In genomic region chr2:152075427-152076050, GRCh38 we compare ENCODE assay signal across 17 cellular contexts. TPM values are rescaled to one million over a fixed set of nuclear protein-coding genes. Genes with fewer than 3 reads are reported as not detected.
A peak's percentile ranks its signal among the peaks of the same experiment; 100 is the strongest.
DNase-seq lines count a peak whose midpoint lies in the region; ATAC-seq and TF ChIP-seq lines count a peak whose summit lies in the region.
"Had no signal": no experiment of that assay in that cellular context is flagged by ENCODE, and none has a peak within 500 bp of the region (broad histone marks: within the 10 kb centered on the region; RNA-seq: fewer than 3 reads in every experiment).

No MANE protein-coding gene starts in this region.

- DNase-seq in stimulated activated naive CD8-positive, alpha-beta T cell treated with anti-CD3 and anti-CD28 coated beads, Interleukin-15, amount 100 ng/mL, for 72 hours = no peak
- no peak for DNase-seq in stimulated activated naive CD8-positive, alpha-beta T cell treated with anti-CD3 and anti-CD28 coated beads, Interleukin-15, Interleukin-2, amounts not matched to agents 100 U/mL and 50 U/mL, for 24 hours
- DNase-seq in left cardiac atrium (no peak), retinal pigment epithelial cell (ENCODE audit: low read depth) (peak; percentile 52), RPMI8226 (no peak), germinal center (ENCODE audit: low spot score) (no peak), anterior cingulate cortex (lab: John Stamatoyannopoulos, UW) (no peak)
- DNase-seq in activated CD8-positive, alpha-beta memory T cell treated with anti-CD3 and anti-CD28 coated beads, Interleukin-2, amount 50 U/mL, for 48 hours = no peak
- DNase-seq: CD4-positive, CD25-positive, alpha-beta regulatory T cell; DMS79; GM23248; MV-4-11; NCI-H1417; NCI-H1930; NCI-H748 treated with DMSO at 0.1 percent for 48 hours; PC-3 had no signal

- H3K9me3 Mint-ChIP-seq in stimulated activated naive CD8-positive, alpha-beta T cell treated with anti-CD3 and anti-CD28 coated beads, Interleukin-15, amount 100 ng/mL, for 72 hours = peaks cover 0 to 10% of the 10 kb centered on the region in 2 donors

- no peaks in the 10 kb centered on the region for H3K4me1 Mint-ChIP-seq in stimulated activated naive CD8-positive, alpha-beta T cell treated with anti-CD3 and anti-CD28 coated beads, Interleukin-15, amount 100 ng/mL, for 72 hours
- H3K4me1 Mint-ChIP-seq: CD4-positive, CD25-positive, alpha-beta regulatory T cell had no signal

- H3K27me3 Mint-ChIP-seq in stimulated activated naive CD8-positive, alpha-beta T cell treated with anti-CD3 and anti-CD28 coated beads, Interleukin-15, amount 100 ng/mL, for 72 hours = no peaks in the 10 kb centered on the region

- TF ChIP-seq CTCF in retinal pigment epithelial cell (conservative IDR thresholded peaks at IDR 0.05; ENCODE audit: low read depth, low read length) = no peak

- no peak overlapping the region for H3K4me3 ChIP-seq in retinal pigment epithelial cell (ENCODE audit: low read length)
- H3K4me3 ChIP-seq: GM23248, SK-N-MC had no signal

- no peak overlapping the region for H3K4me3 Mint-ChIP-seq in stimulated activated naive CD8-positive, alpha-beta T cell treated with anti-CD3 and anti-CD28 coated beads, Interleukin-15, amount 100 ng/mL, for 72 hours
- H3K4me3 Mint-ChIP-seq: CD4-positive, CD25-positive, alpha-beta regulatory T cell had no signal

- ATAC-seq in stimulated activated naive CD8-positive, alpha-beta T cell treated with anti-CD3 and anti-CD28 coated beads, Interleukin-15, amount 100 ng/mL, for 72 hours = peak; percentile 15
- no peak for ATAC-seq in stimulated activated naive CD8-positive, alpha-beta T cell treated with anti-CD3 and anti-CD28 coated beads, Interleukin-15, Interleukin-2, amounts not matched to agents 100 U/mL and 50 U/mL, for 24 hours
- peak; percentile 38 to 64 for ATAC-seq in left cardiac atrium
- ATAC-seq: PC-3 had no signal

- intact Hi-C loops in left cardiac atrium (cut with DNase I) = no loop called here

- H3K27ac Mint-ChIP-seq in stimulated activated naive CD8-positive, alpha-beta T cell treated with anti-CD3 and anti-CD28 coated beads, Interleukin-15, amount 100 ng/mL, for 72 hours = no peak overlapping the region
- H3K27ac Mint-ChIP-seq: CD4-positive, CD25-positive, alpha-beta regulatory T cell had no signal

RNA-seq across cellular contexts. Expression of gene CACNB4, which starts 23.3 kb away (rescaled TPM):
- under 1 TPM; 0.32 to 0.71 TPM for total RNA-seq in left cardiac atrium
- total RNA-seq: PC-3 had no signal
